Comparison of ENCODE assay signal across 11 cellular contexts in genomic region chr2:202269585-202269984, GRCh38. TPM values are rescaled to one million over a fixed set of nuclear protein-coding genes. Genes with fewer than 3 reads are reported as not detected.
A peak's percentile ranks its signal among the peaks of the same experiment; 100 is the strongest.
DNase-seq lines count a peak whose midpoint lies in the region; ATAC-seq and TF ChIP-seq lines count a peak whose summit lies in the region.
"Had no signal": no experiment of that assay in that cellular context is flagged by ENCODE, and none has a peak within 500 bp of the region (broad histone marks: within the 10 kb centered on the region; RNA-seq: fewer than 3 reads in every experiment).

No MANE protein-coding gene starts in this region.

- H3K4me1 ChIP-seq in CD8-positive, alpha-beta T cell (ENCODE audit: insufficient read depth, low read length), result peaks cover 33% of the 10 kb centered on the region
- H3K4me1 ChIP-seq in upper lobe of right lung, result peaks cover 23% of the 10 kb centered on the region
- H3K4me1 ChIP-seq in smooth muscle cell (ENCODE audit: low read depth), result peaks cover 13% of the 10 kb centered on the region

- POLR2A ChIA-PET in CD8-positive, alpha-beta T cell (lab: Charles Lee), result interaction anchor here (1.2 kb wide), 1 partner anchor 970 kb away, joined by 3 read pairs; the partner anchor contains the start of gene CYP20A1
- POLR2A ChIA-PET in HEK293T (lab: Yijun Ruan, JAX), result interaction anchor here (0.6 to 4.2 kb wide), 2 partner anchors 31 to 104 kb away, joined by 4 to 28 read pairs; partner anchors contain the start of gene SUMO1

- H3K36me3 ChIP-seq in CD8-positive, alpha-beta T cell (ENCODE audit: insufficient read depth, low read length), result no peaks in the 10 kb centered on the region
- H3K36me3 ChIP-seq in upper lobe of right lung (no peaks in the 10 kb centered on the region), smooth muscle cell (ENCODE audit: low read depth) (no peaks in the 10 kb centered on the region)
- H3K36me3 ChIP-seq: left ventricle myocardium inferior, thoracic aorta had no signal

- no peaks in the 10 kb centered on the region for H3K9me3 ChIP-seq in CD8-positive, alpha-beta T cell (ENCODE audit: low read length)
- H3K9me3 ChIP-seq in upper lobe of right lung, result no peaks in the 10 kb centered on the region
- no peaks in the 10 kb centered on the region for H3K9me3 ChIP-seq in smooth muscle cell (replicated peaks; ENCODE audit: low read depth)
- H3K9me3 ChIP-seq: left ventricle myocardium inferior, thoracic aorta had no signal

- H3K4me3 Mint-ChIP-seq in CD8-positive, alpha-beta T cell, result peak overlapping the region; percentile 72
- H3K4me3 Mint-ChIP-seq in T-helper 2 cell treated with Interferon-gamma antibody and Interleukin-4, amounts not matched to agents 5 μg/mL and 100 μg/mL, for 36 hours, result peak overlapping the region; percentile 67

- H3K36me3 Mint-ChIP-seq in CD8-positive, alpha-beta T cell, result peaks cover 14% of the 10 kb centered on the region
- H3K36me3 Mint-ChIP-seq in T-helper 2 cell treated with Interferon-gamma antibody and Interleukin-4, amounts not matched to agents 5 μg/mL and 100 μg/mL, for 36 hours (ENCODE audit: low read depth), result peaks cover 7% of the 10 kb centered on the region

- H3K27me3 ChIP-seq in CD8-positive, alpha-beta T cell (ENCODE audit: insufficient read depth, low read length), result no peaks in the 10 kb centered on the region
- H3K27me3 ChIP-seq in upper lobe of right lung, result no peaks in the 10 kb centered on the region
- no peaks in the 10 kb centered on the region for H3K27me3 ChIP-seq in smooth muscle cell (ENCODE audit: low read depth)

- no peak for DNase-seq in CD8-positive, alpha-beta T cell
- no peak for DNase-seq in HEK293T (ENCODE audit: extremely low spot score)
- no peak for DNase-seq in T-helper 2 cell treated with Interferon-gamma antibody and Interleukin-4, amounts not matched to agents 5 μg/mL and 100 μg/mL, for 36 hours (ENCODE audit: low spot score)
- DNase-seq in germinal center (ENCODE audit: low spot score), result peak; percentile 27
- no peak for DNase-seq in upper lobe of right lung
- no peak for DNase-seq in T-helper 9 cell
- DNase-seq in smooth muscle cell (lab: John Stamatoyannopoulos, UW; ENCODE audit: unreplicated experiment), result no peak
- no peak for DNase-seq in HT-29 (ENCODE audit: low spot score)
- DNase-seq: left ventricle myocardium inferior, NCI-H446 treated with DMSO at 0.1 percent for 48 hours had no signal

- no peaks in the 10 kb centered on the region for H3K27me3 Mint-ChIP-seq in CD8-positive, alpha-beta T cell (ENCODE audit: low read depth)
- no peaks in the 10 kb centered on the region for H3K27me3 Mint-ChIP-seq in T-helper 2 cell treated with Interferon-gamma antibody and Interleukin-4, amounts not matched to agents 5 μg/mL and 100 μg/mL, for 36 hours (ENCODE audit: low read depth)

- peak overlapping the region; percentile 71 for H3K27ac Mint-ChIP-seq in CD8-positive, alpha-beta T cell
- H3K27ac Mint-ChIP-seq in T-helper 2 cell treated with Interferon-gamma antibody and Interleukin-4, amounts not matched to agents 5 μg/mL and 100 μg/mL, for 36 hours, result peak overlapping the region; percentile 77

- H3K27ac ChIP-seq in CD8-positive, alpha-beta T cell (ENCODE audit: low read depth, low read length), result no peak overlapping the region
- H3K27ac ChIP-seq in upper lobe of right lung (no peak overlapping the region), smooth muscle cell (ENCODE audit: low read depth) (no peak overlapping the region)
- H3K27ac ChIP-seq: left ventricle myocardium inferior, thoracic aorta had no signal

- H3F3A ChIP-seq in smooth muscle cell (ENCODE audit: low read depth), result peaks cover 11% of the 10 kb centered on the region

- no peak overlapping the region for H2AFZ ChIP-seq in smooth muscle cell (ENCODE audit: low read depth)

- peaks cover 89% of the 10 kb centered on the region for H3K79me2 ChIP-seq in smooth muscle cell (ENCODE audit: low read depth)

- H3K4me2 ChIP-seq in smooth muscle cell, result no peak overlapping the region

- 82% methylated on average over 9 of the region's 9 CpGs for WGBS in smooth muscle cell (ENCODE audit: low lambda C conversion rate)

- intact Hi-C loops in CD8-positive, alpha-beta T cell (cut with DNase I, micrococcal nuclease), result loop anchor here (5.0 to 10.0 kb wide), 8 partner anchors 365 to 1152 kb away; partner anchors contain the start of genes CARF (in 2 of the 2), WDR12 (in 2 of the 2), ALS2 (in 1 of the 2) and CFLAR (in 1 of the 2)
- intact Hi-C loops in upper lobe of right lung (cut with DNase I), result no loop called here

- no peak for TF ChIP-seq CTCF in CD8-positive, alpha-beta T cell (IDR thresholded peaks at IDR 0.05)
- TF ChIP-seq CTCF in upper lobe of right lung (IDR thresholded peaks at IDR 0.05) (no peak), smooth muscle cell (IDR thresholded peaks at IDR 0.05; ENCODE audit: borderline replicate concordance, insufficient read depth, poor library complexity, severe bottlenecking) (no peak)

- CTCF ChIA-PET in CD8-positive, alpha-beta T cell (lab: Charles Lee), result interaction anchor here (1.2 kb wide), 1 partner anchor 9 kb away, joined by 4 read pairs; no protein-coding TSS in a partner anchor
- CTCF ChIA-PET in HEK293T (lab: Yijun Ruan, JAX), result interaction anchor here (1.0 kb wide), 1 partner anchor 10 kb away, joined by 3 read pairs; no protein-coding TSS in a partner anchor

- H3K4me1 Mint-ChIP-seq in CD8-positive, alpha-beta T cell (ENCODE audit: low read depth), result peaks cover 47% of the 10 kb centered on the region
- peaks cover 16% of the 10 kb centered on the region for H3K4me1 Mint-ChIP-seq in T-helper 2 cell treated with Interferon-gamma antibody and Interleukin-4, amounts not matched to agents 5 μg/mL and 100 μg/mL, for 36 hours (ENCODE audit: low read depth)

- H3K9ac ChIP-seq in smooth muscle cell (ENCODE audit: low read depth), result no peak overlapping the region

- H3K4me3 ChIP-seq in CD8-positive, alpha-beta T cell (ENCODE audit: low read depth, low read length), result peak overlapping the region; percentile 14
- H3K4me3 ChIP-seq in upper lobe of right lung, result no peak overlapping the region
- H3K4me3 ChIP-seq in smooth muscle cell, result no peak overlapping the region
- H3K4me3 ChIP-seq: left ventricle myocardium inferior, thoracic aorta had no signal

- no peaks in the 10 kb centered on the region for H3K9me3 Mint-ChIP-seq in CD8-positive, alpha-beta T cell
- H3K9me3 Mint-ChIP-seq in T-helper 2 cell treated with Interferon-gamma antibody and Interleukin-4, amounts not matched to agents 5 μg/mL and 100 μg/mL, for 36 hours, result no peaks in the 10 kb centered on the region

- ATAC-seq in CD8-positive, alpha-beta T cell, result no peak
- no peak for ATAC-seq in upper lobe of right lung

- peaks cover 87% of the 10 kb centered on the region for H4K20me1 ChIP-seq in smooth muscle cell (ENCODE audit: low read depth)

TF ChIP-seq in HEK293T, 16 proteins besides CTCF, POLR2A, EP300 and RAD21:
- TF ChIP-seq FOXK2 (IDR thresholded peaks at IDR 0.05) (no peak), CTBP1 (IDR thresholded peaks at IDR 0.05; ENCODE audit: borderline replicate concordance) (no peak), ZNF384 (IDR thresholded peaks at IDR 0.05) (peak; percentile 15; the same call in 1 of the 2 replicates)

RNA-seq across cellular contexts. Expression of gene NOP58, which starts 4.0 kb away (rescaled TPM):
- 100 to 1,000 TPM; 345 to 352 TPM for total RNA-seq in CD8-positive, alpha-beta T cell
- total RNA-seq in upper lobe of right lung, result 44.4 TPM
- total RNA-seq in smooth muscle cell, result 47.4 and 51.4 TPM in 2 replicates
- 40.8 and 41.4 TPM in 2 replicates for polyA plus RNA-seq in smooth muscle cell
- 67.2 and 73.4 TPM in 2 replicates for total RNA-seq in HT-29 (2014; rRNA removed; shearing (Covaris generic))

RNA-seq across cellular contexts. Expression of gene SUMO1, which starts 31.2 kb away (rescaled TPM):
- 10 to 100 TPM; 86.1 to 87.4 TPM for total RNA-seq in CD8-positive, alpha-beta T cell
- 75.6 TPM for total RNA-seq in upper lobe of right lung
- total RNA-seq in smooth muscle cell, result 130 and 179 TPM in 2 replicates
- 156 and 159 TPM in 2 replicates for polyA plus RNA-seq in smooth muscle cell
- 67.3 and 69.5 TPM in 2 replicates for total RNA-seq in HT-29 (2014; rRNA removed; shearing (Covaris generic))
